ENCODE assay signal across 33 cellular contexts in the genomic region with DNA sequence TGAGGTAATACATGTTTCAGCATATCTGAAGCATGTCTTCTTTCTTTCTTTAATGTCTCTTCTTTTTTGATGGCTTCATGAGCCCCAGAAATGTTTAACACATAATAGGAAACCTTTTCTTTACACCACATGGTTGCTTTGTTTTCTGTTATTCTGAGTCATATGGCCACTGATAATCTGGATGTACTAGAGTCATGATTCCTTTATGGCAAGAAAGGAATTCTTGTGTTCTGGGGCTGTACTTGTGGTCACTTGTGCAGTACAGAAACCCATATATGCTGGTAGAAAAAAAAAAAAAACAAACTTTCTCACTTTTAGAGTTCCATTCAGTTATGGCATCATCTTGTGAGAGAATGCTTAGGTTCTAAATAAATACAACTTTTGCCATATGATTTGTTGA.
"Had no signal": no experiment of that assay in that cellular context is flagged by ENCODE, and none has a peak within 500 bp of the region (broad histone marks: within the 10 kb centered on the region; RNA-seq: fewer than 3 reads in every experiment).

No MANE protein-coding gene starts in this region.

- H3K4me1 Mint-ChIP-seq: mesothelial cell of epicardium; naive B cell; nephron progenitor cell; stimulated activated memory B cell treated with anti-CD40 and anti-IgM and Interleukin-4, amounts not matched to agents 10 μg/mL and 1 μg/mL and 100 μg/mL, for 72 hours had no signal

- DNase-seq: activated CD4-positive, alpha-beta T cell treated with anti-CD3 and anti-CD28 coated beads for 4 hours; activated CD4-positive, alpha-beta T cell treated with anti-CD3 and anti-CD28 coated beads, Interleukin-2, amount 50 U/mL, for 4 hours; activated naive CD4-positive, alpha-beta T cell treated with Interleukin-2 at 50 U/mL for 16 hours; activated T-cell treated with anti-CD3 and anti-CD28 coated beads for 4 hours; activated T-cell treated with anti-CD3 and anti-CD28 coated beads, Interleukin-2, amount 50 U/mL, for 72 hours; amniotic stem cell; body of pancreas; caudate nucleus; endodermal cell; head of caudate nucleus; hippocampal formation; kidney; left colon; naive B cell; nephron progenitor cell; nucleus accumbens; pancreas; psoas muscle; sigmoid colon; small intestine; stimulated activated CD4-positive, alpha-beta T cell treated with anti-CD3 and anti-CD28 coated beads, Interleukin-1b, Interleukin-23, amount 100 ng/mL, for 48 hours; stimulated activated CD4-positive, alpha-beta T cell treated with anti-CD3 and anti-CD28 coated beads, Interleukin-4, amount 100 ng/mL, for 4 hours; stimulated activated CD8-positive, alpha-beta memory T cell treated with anti-CD3 and anti-CD28 coated beads, Interleukin-4, amount 100 ng/mL, for 48 hours; tibial artery had no signal

- H3K27me3 Mint-ChIP-seq: activated naive CD8-positive, alpha-beta T cell; dendritic cell treated with granulocyte-macrophage colony-stimulating factor and Interleukin-4, amounts not matched to agents 40 ng/mL and 50 ng/mL, for 4 days; naive B cell; stimulated activated memory B cell treated with anti-CD40 and anti-IgM and Interleukin-4, amounts not matched to agents 10 μg/mL and 1 μg/mL and 100 μg/mL, for 72 hours had no signal

- ATAC-seq: activated T-cell treated with anti-CD3 and anti-CD28 coated beads, Interleukin-2, amount 50 U/mL, for 72 hours; body of pancreas; gastroesophageal sphincter; left colon; pancreas; psoas muscle; stimulated activated memory B cell treated with anti-CD40 and anti-IgM and Interleukin-4, amounts not matched to agents 10 μg/mL and 1 μg/mL and 100 μg/mL, for 72 hours had no signal

- H3K4me1 ChIP-seq: body of pancreas, pancreas, psoas muscle, suprapubic skin had no signal

- H3K27me3 ChIP-seq: body of pancreas, gastroesophageal sphincter, pancreas, sigmoid colon, suprapubic skin, tibial artery had no signal

- H3K4me3 Mint-ChIP-seq: activated naive CD8-positive, alpha-beta T cell; activated T-cell treated with anti-CD3 and anti-CD28 coated beads, Interleukin-2, amount 50 U/mL, for 72 hours; dendritic cell treated with granulocyte-macrophage colony-stimulating factor and Interleukin-4, amounts not matched to agents 40 ng/mL and 50 ng/mL, for 4 days; endodermal cell; mesothelial cell of epicardium; naive B cell; nephron progenitor cell; stimulated activated memory B cell treated with anti-CD40 and anti-IgM and Interleukin-4, amounts not matched to agents 10 μg/mL and 1 μg/mL and 100 μg/mL, for 72 hours had no signal

- H3K36me3 Mint-ChIP-seq: activated naive CD8-positive, alpha-beta T cell; mesothelial cell of epicardium; naive B cell; stimulated activated memory B cell treated with anti-CD40 and anti-IgM and Interleukin-4, amounts not matched to agents 10 μg/mL and 1 μg/mL and 100 μg/mL, for 72 hours had no signal

- H3K27ac ChIP-seq: body of pancreas, epithelial cell of prostate, gastroesophageal sphincter, pancreas, psoas muscle, sigmoid colon, suprapubic skin, tibial artery, VCaP had no signal

- H3K27ac Mint-ChIP-seq: activated naive CD8-positive, alpha-beta T cell; activated T-cell treated with anti-CD3 and anti-CD28 coated beads, Interleukin-2, amount 50 U/mL, for 72 hours; dendritic cell treated with granulocyte-macrophage colony-stimulating factor and Interleukin-4, amounts not matched to agents 40 ng/mL and 50 ng/mL, for 4 days; endodermal cell; mesothelial cell of epicardium; naive B cell; nephron progenitor cell; stimulated activated memory B cell treated with anti-CD40 and anti-IgM and Interleukin-4, amounts not matched to agents 10 μg/mL and 1 μg/mL and 100 μg/mL, for 72 hours had no signal

- FAIRE-seq: kidney, pancreas, small intestine, TTC549 had no signal

- H3K4me3 ChIP-seq: body of pancreas, gastroesophageal sphincter, pancreas, psoas muscle, sigmoid colon, suprapubic skin, tibial artery had no signal

- H3K9me3 Mint-ChIP-seq: endodermal cell, mesothelial cell of epicardium, nephron progenitor cell had no signal

- H3K9me3 ChIP-seq: body of pancreas, gastroesophageal sphincter, pancreas, psoas muscle, sigmoid colon, suprapubic skin, tibial artery had no signal

- H3K36me3 ChIP-seq: gastroesophageal sphincter, pancreas, sigmoid colon, suprapubic skin, tibial artery had no signal
